1 cellular context compared by ENCODE assay signal in the genomic region with DNA sequence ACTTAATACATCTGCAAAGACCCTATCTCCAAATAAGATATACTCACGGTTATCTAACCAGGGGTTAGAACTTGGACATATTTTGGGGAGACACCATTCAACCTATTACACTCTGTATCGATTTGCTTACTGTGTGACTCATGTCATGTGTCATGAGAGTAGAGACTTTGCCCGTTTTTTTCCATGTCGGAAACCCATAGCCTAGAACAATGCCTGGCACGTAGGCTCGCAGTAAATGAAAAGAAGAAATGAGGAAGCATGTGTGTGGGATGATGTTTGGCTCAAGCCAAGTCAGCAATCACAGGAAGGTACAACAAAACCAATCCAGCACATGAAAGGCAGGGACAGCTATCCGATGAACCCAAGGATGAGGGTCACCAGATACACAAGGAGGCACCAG.
TF ChIP-seq lines count a peak whose summit lies in the region.

No MANE protein-coding gene starts in this region.

TF ChIP-seq in HepG2, 621 proteins besides CTCF, POLR2A, EP300 and RAD21:
- TF ChIP-seq, protein P1, sequence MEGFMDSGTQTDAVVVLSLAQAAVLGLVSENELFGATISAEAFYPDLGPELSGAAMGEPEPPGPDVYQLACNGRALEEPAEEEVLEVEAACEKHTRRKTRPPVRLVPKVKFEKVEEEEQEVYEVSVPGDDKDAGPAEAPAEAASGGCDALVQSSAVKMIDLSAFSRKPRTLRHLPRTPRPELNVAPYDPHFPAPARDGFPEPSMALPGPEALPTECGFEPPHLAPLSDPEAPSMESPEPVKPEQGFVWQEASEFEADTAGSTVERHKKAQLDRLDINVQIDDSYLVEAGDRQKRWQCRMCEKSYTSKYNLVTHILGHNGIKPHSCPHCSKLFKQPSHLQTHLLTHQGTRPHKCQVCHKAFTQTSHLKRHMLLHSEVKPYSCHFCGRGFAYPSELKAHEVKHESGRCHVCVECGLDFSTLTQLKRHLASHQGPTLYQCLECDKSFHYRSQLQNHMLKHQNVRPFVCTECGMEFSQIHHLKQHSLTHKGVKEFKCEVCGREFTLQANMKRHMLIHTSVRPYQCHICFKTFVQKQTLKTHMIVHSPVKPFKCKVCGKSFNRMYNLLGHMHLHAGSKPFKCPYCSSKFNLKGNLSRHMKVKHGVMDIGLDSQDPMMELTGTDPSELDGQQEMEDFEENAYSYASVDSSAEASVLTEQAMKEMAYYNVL (CRISPR knock-in tag; IDR thresholded peaks at IDR 0.05; ENCODE audit: borderline replicate concordance), result no peak
- TF ChIP-seq CREB1 (IDR thresholded peaks at IDR 0.05) (0 out of 2 replicates have a peak, but pooled peaks have one; percentile 26), CREB1 (CRISPR knock-in tag; IDR thresholded peaks at IDR 0.05) (no peak; the same call in 1 of the 2 replicates), SOX5 (CRISPR knock-in tag; IDR thresholded peaks at IDR 0.05; ENCODE audit: borderline replicate concordance) (peak; percentile 21; the same call in 1 of the 2 replicates), FOSL2 (CRISPR knock-in tag; IDR thresholded peaks at IDR 0.05) (peak; percentile 77), KMT2B (CRISPR knock-in tag; IDR thresholded peaks at IDR 0.05) (no peak), SKI (IDR thresholded peaks at IDR 0.05; ENCODE audit: partially characterized antibody) (no peak), ZNF724P (CRISPR knock-in tag; IDR thresholded peaks at IDR 0.05; ENCODE audit: borderline replicate concordance) (no peak), MEF2D (CRISPR knock-in tag; IDR thresholded peaks at IDR 0.05) (no peak)
TF ChIP-seq in HepG2: peak in this region for 3.
